ENCODE assay signal across 7 cellular contexts in the genomic region with DNA sequence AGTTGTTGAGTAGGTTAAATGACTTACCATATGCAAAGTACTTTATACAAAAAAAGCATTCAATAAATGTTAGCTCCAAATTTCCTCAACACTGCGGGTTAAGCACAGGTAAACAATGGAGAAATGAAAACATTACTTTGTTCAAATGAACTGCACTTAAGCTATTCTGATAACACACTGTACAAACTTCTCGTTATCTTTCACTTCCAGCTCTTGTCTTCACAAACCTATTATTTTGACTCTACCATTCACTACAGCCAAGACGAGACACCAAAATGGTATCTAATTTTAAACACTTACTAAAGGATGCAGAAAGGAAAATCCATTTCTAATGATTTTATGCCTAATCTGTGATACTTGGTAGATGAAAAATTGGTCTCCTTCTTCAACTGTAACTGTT. TPM values are rescaled to one million over a fixed set of nuclear protein-coding genes. Genes with fewer than 3 reads are reported as not detected.
"Had no signal": no experiment of that assay in that cellular context is flagged by ENCODE, and none has a peak within 500 bp of the region (broad histone marks: within the 10 kb centered on the region; RNA-seq: fewer than 3 reads in every experiment).

No MANE protein-coding gene starts in this region.

- H3K9me3 Mint-ChIP-seq: GM23338, H9 had no signal

- H3K4me2 ChIP-seq: GM23338 had no signal

- FAIRE-seq: H1, H54, HTR-8/SVneo had no signal

- H3K4me1 Mint-ChIP-seq: GM23338, H9 had no signal

- H3K4me3 ChIP-seq: GM23338 had no signal

- ATAC-seq: GM23338 had no signal

- H3K27ac Mint-ChIP-seq: GM23338, H9 had no signal

- DNase-seq: H9, HCEC 1CT, IMR-90 had no signal

- H3K4me3 Mint-ChIP-seq: GM23338, H9 had no signal

- H2AFZ ChIP-seq: GM23338 had no signal

RNA-seq across cellular contexts. Expression of a gene that starts 43.8 kb away (rescaled TPM):
- total RNA-seq: GM23338, H1, H9 had no signal
